Comparison of ENCODE assay signal across 8 cellular contexts in genomic region chr16:81008151-81008789, GRCh38. TPM values are rescaled to one million over a fixed set of nuclear protein-coding genes. Genes with fewer than 3 reads are reported as not detected.
A peak's percentile ranks its signal among the peaks of the same experiment; 100 is the strongest.
DNase-seq lines count a peak whose midpoint lies in the region; ATAC-seq, FAIRE-seq and TF ChIP-seq lines count a peak whose summit lies in the region.

No MANE protein-coding gene starts in this region.

- POLR2A ChIA-PET in CD8-positive, alpha-beta T cell (lab: Charles Lee) = interaction anchor here (1.1 to 4.8 kb wide), 3 partner anchors 27 to 69 kb away, joined by 3 to 34 read pairs (median 13); partner anchors contain the start of genes ATMIN and C16orf46
- POLR2A ChIA-PET in Panc1 (lab: Charles Lee) = no interaction called here

- H3K9me3 ChIP-seq in CD8-positive, alpha-beta T cell (ENCODE audit: low read length) = no peaks in the 10 kb centered on the region
- H3K9me3 ChIP-seq in Panc1 (ENCODE audit: control insufficient read depth, insufficient read depth, low read depth, low read length) (no peaks in the 10 kb centered on the region), pancreas (no peaks in the 10 kb centered on the region)

- FAIRE-seq in pancreas (lab: Jason Lieb, UNC) = no peak

- DNase-seq in CD8-positive, alpha-beta T cell = no peak
- DNase-seq in Panc1 (ENCODE audit: low read depth, low spot score) (no peak), epithelial cell of proximal tubule (ENCODE audit: low read depth) (no peak), pancreas (peak in 2 of 6 donors; percentile 22 to 24), dedifferentiated amniotic fluid mesenchymal stem cell (ENCODE audit: extremely low spot score) (no peak), putamen (ENCODE audit: low spot score) (no peak), NCI-H1092 (lab: John Stamatoyannopoulos, UW) (no peak)

- no peaks in the 10 kb centered on the region for H3K36me3 ChIP-seq in CD8-positive, alpha-beta T cell (ENCODE audit: insufficient read depth, low read length)
- peaks cover 16% of the 10 kb centered on the region for H3K36me3 ChIP-seq in Panc1 (ENCODE audit: control insufficient read depth, insufficient read depth, low read length)
- H3K36me3 ChIP-seq in pancreas = no peaks in the 10 kb centered on the region

- H3K36me3 Mint-ChIP-seq in CD8-positive, alpha-beta T cell = peaks cover 20% of the 10 kb centered on the region

- WGBS in pancreas, 2 donors = 68 to 71% methylated on average over 28 of the region's 28 CpGs

- no peak for TF ChIP-seq CTCF in CD8-positive, alpha-beta T cell (IDR thresholded peaks at IDR 0.05)
- TF ChIP-seq CTCF in Panc1 (IDR thresholded peaks at IDR 0.05) = no peak
- no peak for TF ChIP-seq CTCF in epithelial cell of proximal tubule (conservative IDR thresholded peaks at IDR 0.05; ENCODE audit: low read depth, low read length)
- no peak for TF ChIP-seq CTCF in pancreas (IDR thresholded peaks at IDR 0.05)

- CTCF ChIA-PET in CD8-positive, alpha-beta T cell (lab: Charles Lee) = interaction anchor here (1.0 to 2.7 kb wide), 2 partner anchors 26 to 28 kb away, joined by 3 to 13 read pairs; partner anchors contain the start of gene ATMIN
- CTCF ChIA-PET in Panc1 (lab: Charles Lee) = no interaction called here

- peak overlapping the region; percentile 99 for H3K4me3 Mint-ChIP-seq in CD8-positive, alpha-beta T cell

- no peaks in the 10 kb centered on the region for H3K27me3 ChIP-seq in CD8-positive, alpha-beta T cell (ENCODE audit: insufficient read depth, low read length)
- H3K27me3 ChIP-seq in Panc1 (ENCODE audit: control insufficient read depth, insufficient read depth, low read length) = no peaks in the 10 kb centered on the region
- H3K27me3 ChIP-seq in pancreas = no peaks in the 10 kb centered on the region

- no peak for ATAC-seq in CD8-positive, alpha-beta T cell
- ATAC-seq in Panc1 (no peak), pancreas (no peak), HG02798 (IDR thresholded peaks at IDR 0.05; ENCODE audit: poor library complexity, unreplicated experiment) (no peak)

- H3K27me3 Mint-ChIP-seq in CD8-positive, alpha-beta T cell (ENCODE audit: low read depth) = no peaks in the 10 kb centered on the region

- H3K4me1 Mint-ChIP-seq in CD8-positive, alpha-beta T cell (ENCODE audit: low read depth) = peaks cover 29% of the 10 kb centered on the region

- H3K9me3 Mint-ChIP-seq in CD8-positive, alpha-beta T cell = no peaks in the 10 kb centered on the region

- BruUV-seq in Panc1 (replicated peaks; lab: Mats Ljungman, UMichigan) = no TSS peak

- in situ Hi-C loops in Panc1 (cut with HindIII; ENCODE audit: low pct_unique_long_range_greater_than_20kb, low sequenced_read_pairs) = no loop called here

- peak overlapping the region; percentile 93 for H3K27ac ChIP-seq in CD8-positive, alpha-beta T cell (ENCODE audit: low read depth, low read length)
- H3K27ac ChIP-seq in Panc1 (ENCODE audit: low read length) = peak overlapping the region; percentile 88
- H3K27ac ChIP-seq in pancreas = peak overlapping the region; percentile 97 to 99 (median 98)

- intact Hi-C loops in CD8-positive, alpha-beta T cell (cut with DNase I, micrococcal nuclease) = loop anchor here (5.0 to 10.0 kb wide), 4 partner anchors 463 to 1647 kb away; partner anchors contain the start of gene DYNLRB2 (in 1 of the 2)
- intact Hi-C loops in Panc1 (cut with micrococcal nuclease; ENCODE audit: unreplicated experiment) (loop anchor here (10.0 kb wide), 1 partner anchor 727 kb away; no protein-coding TSS in a partner anchor), pancreas (cut with DNase I) (no loop called here)

- H3K4me3 ChIP-seq in CD8-positive, alpha-beta T cell (ENCODE audit: low read depth, low read length) = peak overlapping the region; percentile 86
- H3K4me3 ChIP-seq in Panc1 (ENCODE audit: low read depth in 2 of 2, low read length in 2 of 2) (peak overlapping the region; percentile 84 to 88), epithelial cell of proximal tubule (ENCODE audit: low read depth, low read length) (peak overlapping the region; percentile 96), pancreas (peak overlapping the region; percentile 69 to 98 (median 90))

- H3K4me1 ChIP-seq in CD8-positive, alpha-beta T cell (ENCODE audit: insufficient read depth, low read length) = peaks cover 22% of the 10 kb centered on the region
- peaks cover 8% of the 10 kb centered on the region for H3K4me1 ChIP-seq in Panc1 (ENCODE audit: control insufficient read depth, insufficient read depth, low read length)
- peaks cover 13% of the 10 kb centered on the region in 3 donors for H3K4me1 ChIP-seq in pancreas

- peak overlapping the region; percentile 100 for H3K27ac Mint-ChIP-seq in CD8-positive, alpha-beta T cell

RNA-seq across cellular contexts. Expression of gene CENPN, which starts 1.3 kb away (rescaled TPM):
- total RNA-seq in CD8-positive, alpha-beta T cell = 10 to 100 TPM; 16.0 to 16.9 TPM
- total RNA-seq in Panc1 (2021; ENCODE audit: unreplicated experiment) = 56.6 TPM
- polyA plus RNA-seq in Panc1 (2012; ENCODE audit: insufficient read length) = 22.7 TPM
- total RNA-seq in epithelial cell of proximal tubule = 49.2 and 91.8 TPM in 2 replicates
- total RNA-seq in pancreas = 1 to 10 TPM; 2.0 to 4.1 (median 3.5) TPM
- 1 to 10 TPM; 1.4 to 1.5 TPM for polyA plus RNA-seq in pancreas

RNA-seq across cellular contexts. Expression of gene CMC2, which starts 1.6 kb away (rescaled TPM):
- 10 to 100 TPM; 84.0 to 86.3 TPM for total RNA-seq in CD8-positive, alpha-beta T cell
- 82.0 TPM for total RNA-seq in Panc1 (2021; ENCODE audit: unreplicated experiment)
- polyA plus RNA-seq in Panc1 (2012; ENCODE audit: insufficient read length) = 60.1 TPM
- 96.3 and 114 TPM in 2 replicates for total RNA-seq in epithelial cell of proximal tubule
- 10 to 100 TPM; 13.3 to 24.4 (median 21.7) TPM for total RNA-seq in pancreas
- polyA plus RNA-seq in pancreas = 10 to 100 TPM; 32.2 to 58.1 TPM

RNA-seq across cellular contexts. Expression of gene ATMIN, which starts 27.4 kb away (rescaled TPM):
- total RNA-seq in CD8-positive, alpha-beta T cell = 10 to 100 TPM; 32.2 to 35.1 TPM
- 28.4 TPM for total RNA-seq in Panc1 (2021; ENCODE audit: unreplicated experiment)
- polyA plus RNA-seq in Panc1 (2012; ENCODE audit: insufficient read length) = 14.1 TPM
- total RNA-seq in epithelial cell of proximal tubule = 21.2 and 30.5 TPM in 2 replicates
- total RNA-seq in pancreas = 10 to 100 TPM; 10.4 to 18.8 (median 14.8) TPM
- polyA plus RNA-seq in pancreas = 10 to 100 TPM in 1 of 2 donors, 1 to 10 TPM in 1; 6.3 to 10.7 TPM

Comparison
In these comparisons a context has a peak if more than half of its experiments do, and no peak if none do; other contexts are left out.
1. intact Hi-C loops: an anchor here in CD8-positive, alpha-beta T cell (5.0 to 10.0 kb wide) and Panc1 (10.0 kb wide); none called in pancreas.